ENCODE assay signal across 19 cellular contexts in genomic region chr11:78048561-78048960, GRCh38. TPM values are rescaled to one million over a fixed set of nuclear protein-coding genes. Genes with fewer than 3 reads are reported as not detected.
DNase-seq lines count a peak whose midpoint lies in the region; ATAC-seq, FAIRE-seq and TF ChIP-seq lines count a peak whose summit lies in the region.
"Had no signal": no experiment of that assay in that cellular context is flagged by ENCODE, and none has a peak within 500 bp of the region (broad histone marks: within the 10 kb centered on the region; RNA-seq: fewer than 3 reads in every experiment).

No MANE protein-coding gene starts in this region.

- 79% methylated on average over 3 of the region's 3 CpGs for WGBS in K562 (ENCODE audit: insufficient coverage, low coverage, missing lambda C conversion rate)
- no CpG with 5 or more reads among the region's 3 CpGs for WGBS in neuronal stem cell (ENCODE audit: extremely low coverage in 2 of 2, insufficient read length in 2 of 2, insufficient replicate concordance in 1 of 2), 2 donors
- 84% methylated on average over 3 of the region's 3 CpGs for WGBS in smooth muscle cell (ENCODE audit: low lambda C conversion rate)

- H3K9me3 ChIP-seq in K562 (replicated peaks; ENCODE audit: control insufficient read depth, insufficient read depth, low read depth, low read length): no peaks in the 10 kb centered on the region
- H3K9me3 ChIP-seq in neuronal stem cell (replicated peaks in 1 of 2; ENCODE audit: control insufficient read depth in 2 of 2, insufficient read depth in 1 of 2, low read depth in 1 of 2, low read length in 2 of 2): peaks cover 0 to 5% of the 10 kb centered on the region in 2 donors
- no peaks in the 10 kb centered on the region for H3K9me3 ChIP-seq in smooth muscle cell (replicated peaks; ENCODE audit: low read depth)
- H3K9me3 ChIP-seq: SJCRH30 had no signal

- no peaks in the 10 kb centered on the region for H3K9me1 ChIP-seq in K562 (ENCODE audit: control insufficient read depth, insufficient read depth, low read length)

- no peak overlapping the region for H2AK5ac ChIP-seq in neuronal stem cell (ENCODE audit: low read depth, low read length)

- H3K27ac ChIP-seq in K562 (ENCODE audit: extremely low read depth, low read depth, low read length): no peak overlapping the region
- no peak overlapping the region for H3K27ac ChIP-seq in neuronal stem cell (replicated peaks; ENCODE audit: low read length)
- no peak overlapping the region for H3K27ac ChIP-seq in smooth muscle cell (ENCODE audit: low read depth)
- H3K27ac ChIP-seq: SJCRH30 had no signal

- TF ChIP-seq POLR2A in K562 (conservative IDR thresholded peaks at IDR 0.05): no peak

- TF ChIP-seq CTCF in D721Med (IDR thresholded peaks at IDR 0.05; ENCODE audit: insufficient read depth, missing control alignments) (peak; percentile 7), K562 (IDR thresholded peaks at IDR 0.05 in 2 of 3, conservative IDR thresholded peaks at IDR 0.05 in 1 of 3; ENCODE audit: insufficient read depth in 2 of 3, low read depth in 1 of 3, low read length in 3 of 3) (no peak), smooth muscle cell (IDR thresholded peaks at IDR 0.05; ENCODE audit: borderline replicate concordance, insufficient read depth, poor library complexity, severe bottlenecking) (no peak)

- peak overlapping the region; percentile 35; the same call in 1 of the 2 replicates for H2AFZ ChIP-seq in K562 (ENCODE audit: low read depth, low read length)
- peak overlapping the region; percentile 27 for H2AFZ ChIP-seq in neuronal stem cell (ENCODE audit: low read length)
- H2AFZ ChIP-seq in smooth muscle cell (ENCODE audit: low read depth): no peak overlapping the region

- TF ChIP-seq EP300 in K562 (IDR thresholded peaks at IDR 0.05; ENCODE audit: low read length): no peak

- H3K36me3 ChIP-seq in K562 (ENCODE audit: control insufficient read depth, insufficient read depth, low read length) (no peaks in the 10 kb centered on the region), neuronal stem cell (replicated peaks in 1 of 2; ENCODE audit: control insufficient read depth in 2 of 2, insufficient read depth in 2 of 2, low read length in 2 of 2) (no peaks in the 10 kb centered on the region), smooth muscle cell (ENCODE audit: low read depth) (no peaks in the 10 kb centered on the region)
- H3K36me3 ChIP-seq: SJCRH30 had no signal

- H3K9ac ChIP-seq in K562 (ENCODE audit: insufficient read depth in 1 of 2, low read depth in 2 of 2, low read length in 2 of 2): no peak overlapping the region
- no peak overlapping the region for H3K9ac ChIP-seq in neuronal stem cell (ENCODE audit: low read depth, low read length, poor library complexity)
- no peak overlapping the region for H3K9ac ChIP-seq in smooth muscle cell (ENCODE audit: low read depth)

- CTCF ChIA-PET in K562 (lab: Yijun Ruan, JAX; ENCODE audit: low intra/inter-chr PET ratio): no interaction called here

- H3K4me3 ChIP-seq in K562 (no peak overlapping the region), neuronal stem cell (ENCODE audit: low read length in 2 of 2) (no peak overlapping the region), smooth muscle cell (no peak overlapping the region)
- H3K4me3 ChIP-seq: SJCRH30 had no signal

- no peaks in the 10 kb centered on the region for H3K79me1 ChIP-seq in neuronal stem cell (ENCODE audit: low read depth, low read length)

- H4K91ac ChIP-seq in neuronal stem cell (ENCODE audit: low read depth, low read length, poor library complexity): no peak overlapping the region

- TF ChIP-seq RAD21 in K562 (CRISPR knock-in tag; conservative IDR thresholded peaks at IDR 0.05 in 1 of 2, IDR thresholded peaks at IDR 0.05 in 1 of 2): no peak

- H2BK5ac ChIP-seq in neuronal stem cell (ENCODE audit: low read length): no peak overlapping the region

- H3F3A ChIP-seq in smooth muscle cell (ENCODE audit: low read depth): peaks cover 7% of the 10 kb centered on the region

- no TSS peak for BruUV-seq in K562 (replicated peaks; lab: Mats Ljungman, UMichigan)

- H3K79me2 ChIP-seq in K562 (ENCODE audit: control insufficient read depth, insufficient read depth, low read length): no peaks in the 10 kb centered on the region
- no peaks in the 10 kb centered on the region for H3K79me2 ChIP-seq in smooth muscle cell (ENCODE audit: low read depth)

- intact Hi-C loops in K562 (cut with micrococcal nuclease): loop anchor here (5.0 to 10.0 kb wide), 3 partner anchors 46 to 394 kb away; partner anchors contain the start of genes AAMDC and RSF1

- DNase-seq in D721Med (ENCODE audit: insufficient read length, low spot score): peak; percentile 67
- DNase-seq in NCI-H524 (lab: John Stamatoyannopoulos, UW): peak; percentile 32 to 84
- no peak for DNase-seq in K562 (ENCODE audit: extremely low read depth in 1 of 4, low spot score in 3 of 4)
- no peak for DNase-seq in neuronal stem cell (ENCODE audit: low spot score)
- no peak for DNase-seq in NCI-H1417 treated with DMSO at 0.1 percent for 48 hours (lab: John Stamatoyannopoulos, UW)
- no peak for DNase-seq in COR-L47 (lab: John Stamatoyannopoulos, UW)
- no peak for DNase-seq in smooth muscle cell (lab: John Stamatoyannopoulos, UW; ENCODE audit: unreplicated experiment)
- DNase-seq: AML-193, EL, NCI-H1048, NCI-H2107, NCI-H774, RPMI8226, SJCRH30 had no signal

- H3K27me3 ChIP-seq in K562 (ENCODE audit: control insufficient read depth in 2 of 2, insufficient read depth in 2 of 2, low read length in 2 of 2) (no peaks in the 10 kb centered on the region), neuronal stem cell (ENCODE audit: control insufficient read depth in 3 of 3, insufficient read depth in 3 of 3, low read depth in 1 of 3, low read length in 3 of 3) (no peaks in the 10 kb centered on the region), smooth muscle cell (ENCODE audit: low read depth) (no peaks in the 10 kb centered on the region)
- H3K27me3 ChIP-seq: SJCRH30 had no signal

- in situ Hi-C loops in K562 (cut with MboI): no loop called here

- H4K8ac ChIP-seq in neuronal stem cell (ENCODE audit: low read depth, low read length): no peak overlapping the region

- H3K18ac ChIP-seq in neuronal stem cell (ENCODE audit: low read length): no peak overlapping the region

- no peak overlapping the region for H3K4ac ChIP-seq in neuronal stem cell (ENCODE audit: low read length)

- H3K4me1 ChIP-seq in K562 (replicated peaks in 1 of 2; ENCODE audit: control insufficient read depth in 2 of 2, insufficient read depth in 2 of 2, low read length in 2 of 2) (peaks cover 28 to 39% of the 10 kb centered on the region in 2 experiments), neuronal stem cell (ENCODE audit: control insufficient read depth in 2 of 2, insufficient read depth in 1 of 2, low read depth in 1 of 2, low read length in 2 of 2) (peaks cover 6 to 13% of the 10 kb centered on the region in 2 donors), smooth muscle cell (ENCODE audit: low read depth) (peaks cover 9% of the 10 kb centered on the region)

- H3K4me2 ChIP-seq in K562 (ENCODE audit: insufficient read depth, low read length) (no peak overlapping the region), neuronal stem cell (ENCODE audit: insufficient read depth, low read length, poor library complexity, severe bottlenecking) (no peak overlapping the region), smooth muscle cell (no peak overlapping the region)

- no peak for FAIRE-seq in D721Med (lab: Jason Lieb, UNC)
- no peak for FAIRE-seq in K562 (lab: Jason Lieb, UNC)

- H4K20me1 ChIP-seq in K562 (replicated peaks; ENCODE audit: control insufficient read depth, insufficient read depth, low read length) (no peaks in the 10 kb centered on the region), smooth muscle cell (ENCODE audit: low read depth) (no peaks in the 10 kb centered on the region)

- H3K23ac ChIP-seq in neuronal stem cell (ENCODE audit: low read depth, low read length, poor library complexity): no peak overlapping the region

- H2BK12ac ChIP-seq in neuronal stem cell (ENCODE audit: low read length): no peak overlapping the region

- POLR2A ChIA-PET in K562 (lab: Yijun Ruan, JAX): interaction anchor here (0.7 to 1.8 kb wide), 3 partner anchors 13 to 1163 kb away, joined by 3 read pairs; partner anchors contain the start of gene THRSP

- no peak overlapping the region for H2BK120ac ChIP-seq in neuronal stem cell (ENCODE audit: low read depth, low read length)

- no peak overlapping the region for H3K14ac ChIP-seq in neuronal stem cell (ENCODE audit: low read length)

- no peak overlapping the region for H2BK15ac ChIP-seq in neuronal stem cell (ENCODE audit: low read length)

- no peak for ATAC-seq in K562
- no peak for ATAC-seq in GM18909 (IDR thresholded peaks at IDR 0.05; ENCODE audit: poor library complexity, unreplicated experiment)
- ATAC-seq: HCT116 had no signal

RNA-seq across cellular contexts. Expression of gene THRSP, which starts 15.1 kb away (rescaled TPM):
- 2.3 and 2.8 TPM in 2 replicates for total RNA-seq in K562 (2011; cell fraction: chromatin; rRNA removed; ENCODE audit: low replicate concordance)
- total RNA-seq in K562 (2011; cell fraction: nucleolus; rRNA removed): 2.2 and 2.5 TPM in 2 replicates
- 1.8 and 2.3 TPM in 2 replicates for total RNA-seq in K562 (2011; cell fraction: nucleoplasm; rRNA removed)
- total RNA-seq in K562 (2014; rRNA removed): 0.24 and 0.36 TPM in 2 replicates
- total RNA-seq in K562 (2014; rRNA removed; fragmentation: Illumina TruSeq; extraction: Trizol): not detected in 2 replicates
- not detected in 2 replicates for total RNA-seq in K562 (2015; rRNA removed; fragmentation: Illumina TruSeq; extraction: Trizol)
- 0.16 and 0.31 TPM in 2 replicates for total RNA-seq in K562 (2021)
- 0.29 and 0.43 TPM in 2 replicates for polyA plus RNA-seq in K562 (2011; rRNA removed)
- 0.15 and 0.18 TPM in 2 replicates for polyA plus RNA-seq in K562 (2011; cell fraction: cytosol; rRNA removed)
- 1.0 and 1.1 TPM in 2 replicates for polyA plus RNA-seq in K562 (2011; cell fraction: nucleus; rRNA removed)
- 0.13 and 1.6 TPM in 2 replicates for polyA plus RNA-seq in K562 (2012)
- polyA plus RNA-seq in K562 (2014; fragmentation: Illumina TruSeq; extraction: Trizol): 0.28 TPM in 2 replicates
- polyA plus RNA-seq in K562 (2014; fragmentation: Nextera tagmentation; extraction: Ambion mirVana): under 1 TPM; 0.23 to 0.34 TPM
- polyA plus RNA-seq in K562 (2014; rRNA removed): 0.09 and 0.56 TPM in 2 replicates
- polyA minus RNA-seq in K562 (2011; rRNA and poly(A)+ RNA removed): 0.74 TPM in 1 of 2 replicates, not detected in the other
- polyA minus RNA-seq in K562 (2011; cell fraction: cytosol; rRNA and poly(A)+ RNA removed): not detected in 2 replicates
- polyA minus RNA-seq in K562 (2011; cell fraction: nucleus; rRNA and poly(A)+ RNA removed): 0.54 TPM in 1 of 2 replicates, not detected in the other
- not detected for polyA plus RNA-seq in neuronal stem cell (2013, experiment 1 of 2)
- polyA plus RNA-seq in neuronal stem cell (2013, experiment 2 of 2): not detected
- total RNA-seq in smooth muscle cell: not detected in 2 replicates
- polyA plus RNA-seq in smooth muscle cell: not detected in 2 replicates
- total RNA-seq: A673, HT1080, OCI-LY7, SJCRH30 had no signal

RNA-seq across cellular contexts. Expression of gene KCTD14, which starts 25.5 kb away (rescaled TPM):
- 0.40 and 0.51 TPM in 2 replicates for total RNA-seq in K562 (2011; cell fraction: chromatin; rRNA removed; ENCODE audit: low replicate concordance)
- total RNA-seq in K562 (2011; cell fraction: nucleolus; rRNA removed): 0.39 TPM in 1 of 2 replicates, not detected in the other
- 0.29 TPM in 1 of 2 replicates, not detected in the other for total RNA-seq in K562 (2011; cell fraction: nucleoplasm; rRNA removed)
- 0.08 TPM in 1 of 2 replicates, not detected in the other for total RNA-seq in K562 (2014; rRNA removed)
- 0.11 TPM in 1 of 2 replicates, not detected in the other for total RNA-seq in K562 (2014; rRNA removed; fragmentation: Illumina TruSeq; extraction: Trizol)
- total RNA-seq in K562 (2015; rRNA removed; fragmentation: Illumina TruSeq; extraction: Trizol): 0.14 and 0.15 TPM in 2 replicates
- total RNA-seq in K562 (2021): 0.09 and 0.29 TPM in 2 replicates
- polyA plus RNA-seq in K562 (2011; rRNA removed): 0.11 and 0.20 TPM in 2 replicates
- 0.10 TPM in 1 of 2 replicates, not detected in the other for polyA plus RNA-seq in K562 (2011; cell fraction: cytosol; rRNA removed)
- polyA plus RNA-seq in K562 (2011; cell fraction: nucleus; rRNA removed): 0.07 and 0.21 TPM in 2 replicates
- 0.14 and 0.32 TPM in 2 replicates for polyA plus RNA-seq in K562 (2012)
- 0.14 and 0.30 TPM in 2 replicates for polyA plus RNA-seq in K562 (2014; fragmentation: Illumina TruSeq; extraction: Trizol)
- under 1 TPM in 1 of 2 experiments, not detected in 1; 0.29 TPM for polyA plus RNA-seq in K562 (2014; fragmentation: Nextera tagmentation; extraction: Ambion mirVana)
- 0.04 TPM in 1 of 2 replicates, not detected in the other for polyA plus RNA-seq in K562 (2014; rRNA removed)
- 0.18 TPM in 1 of 2 replicates, not detected in the other for polyA minus RNA-seq in K562 (2011; rRNA and poly(A)+ RNA removed)
- not detected in 2 replicates for polyA minus RNA-seq in K562 (2011; cell fraction: cytosol; rRNA and poly(A)+ RNA removed)
- polyA minus RNA-seq in K562 (2011; cell fraction: nucleus; rRNA and poly(A)+ RNA removed): not detected in 2 replicates
- 3.0 TPM for polyA plus RNA-seq in neuronal stem cell (2013, experiment 1 of 2)
- polyA plus RNA-seq in neuronal stem cell (2013, experiment 2 of 2): 3.0 TPM
- 0.45 and 1.5 TPM in 2 replicates for total RNA-seq in smooth muscle cell
- polyA plus RNA-seq in smooth muscle cell: 1.7 and 4.6 TPM in 2 replicates
- total RNA-seq: OCI-LY7 had no signal

RNA-seq across cellular contexts. Expression of gene NDUFC2, which starts 31.1 kb away (rescaled TPM):
- total RNA-seq in K562 (2011; cell fraction: chromatin; rRNA removed; ENCODE audit: low replicate concordance): 48.5 and 69.6 TPM in 2 replicates
- total RNA-seq in K562 (2011; cell fraction: nucleolus; rRNA removed): 160 and 217 TPM in 2 replicates
- total RNA-seq in K562 (2011; cell fraction: nucleoplasm; rRNA removed): 103 and 113 TPM in 2 replicates
- 269 and 325 TPM in 2 replicates for total RNA-seq in K562 (2014; rRNA removed)
- 156 and 168 TPM in 2 replicates for total RNA-seq in K562 (2014; rRNA removed; fragmentation: Illumina TruSeq; extraction: Trizol)
- 504 and 554 TPM in 2 replicates for total RNA-seq in K562 (2015; rRNA removed; fragmentation: Illumina TruSeq; extraction: Trizol)
- total RNA-seq in K562 (2021): 442 and 486 TPM in 2 replicates
- 229 and 257 TPM in 2 replicates for polyA plus RNA-seq in K562 (2011; rRNA removed)
- 517 and 937 TPM in 2 replicates for polyA plus RNA-seq in K562 (2011; cell fraction: cytosol; rRNA removed)
- polyA plus RNA-seq in K562 (2011; cell fraction: nucleus; rRNA removed): 85.7 and 88.0 TPM in 2 replicates
- 593 and 1,047 TPM in 2 replicates for polyA plus RNA-seq in K562 (2012)
- polyA plus RNA-seq in K562 (2014; fragmentation: Illumina TruSeq; extraction: Trizol): 355 and 561 TPM in 2 replicates
- 1,000 to 10,000 TPM in 1 of 2 experiments, 100 to 1,000 TPM in 1; 987 to 1,119 TPM for polyA plus RNA-seq in K562 (2014; fragmentation: Nextera tagmentation; extraction: Ambion mirVana)
- polyA plus RNA-seq in K562 (2014; rRNA removed): 473 and 511 TPM in 2 replicates
- polyA minus RNA-seq in K562 (2011; rRNA and poly(A)+ RNA removed): 20.7 and 29.0 TPM in 2 replicates
- polyA minus RNA-seq in K562 (2011; cell fraction: cytosol; rRNA and poly(A)+ RNA removed): 93.0 and 102 TPM in 2 replicates
- polyA minus RNA-seq in K562 (2011; cell fraction: nucleus; rRNA and poly(A)+ RNA removed): 37.6 and 79.6 TPM in 2 replicates
- polyA plus RNA-seq in neuronal stem cell (2013, experiment 1 of 2): 290 TPM
- polyA plus RNA-seq in neuronal stem cell (2013, experiment 2 of 2): 288 TPM
- total RNA-seq in smooth muscle cell: 135 and 164 TPM in 2 replicates
- 472 and 509 TPM in 2 replicates for polyA plus RNA-seq in smooth muscle cell

RNA-seq across cellular contexts. Expression of gene INTS4, which starts 54.1 kb away (rescaled TPM):
- 159 and 242 TPM in 2 replicates for total RNA-seq in K562 (2011; cell fraction: chromatin; rRNA removed; ENCODE audit: low replicate concordance)
- 85.3 and 92.9 TPM in 2 replicates for total RNA-seq in K562 (2011; cell fraction: nucleolus; rRNA removed)
- 108 and 134 TPM in 2 replicates for total RNA-seq in K562 (2011; cell fraction: nucleoplasm; rRNA removed)
- total RNA-seq in K562 (2014; rRNA removed) (28.4 and 35.8 TPM in 2 replicates), K562 (2014; rRNA removed; fragmentation: Illumina TruSeq; extraction: Trizol) (50.8 and 53.4 TPM in 2 replicates), K562 (2015; rRNA removed; fragmentation: Illumina TruSeq; extraction: Trizol) (38.5 and 42.6 TPM in 2 replicates), K562 (2021) (48.3 and 49.9 TPM in 2 replicates), smooth muscle cell (28.9 and 35.7 TPM in 2 replicates)
- polyA plus RNA-seq in K562 (2011; rRNA removed) (48.0 and 48.1 TPM in 2 replicates), K562 (2014; fragmentation: Illumina TruSeq; extraction: Trizol) (35.0 and 41.7 TPM in 2 replicates), K562 (2014; fragmentation: Nextera tagmentation; extraction: Ambion mirVana) (10 to 100 TPM; 31.1 to 44.5 TPM), K562 (2014; rRNA removed) (44.6 and 45.0 TPM in 2 replicates), smooth muscle cell (21.2 and 22.4 TPM in 2 replicates)
- 42.6 and 44.6 TPM in 2 replicates for polyA plus RNA-seq in K562 (2011; cell fraction: cytosol; rRNA removed)
- 138 and 151 TPM in 2 replicates for polyA plus RNA-seq in K562 (2011; cell fraction: nucleus; rRNA removed)
- 34.4 and 51.3 TPM in 2 replicates for polyA plus RNA-seq in K562 (2012)
- 77.0 and 79.3 TPM in 2 replicates for polyA minus RNA-seq in K562 (2011; rRNA and poly(A)+ RNA removed)
- polyA minus RNA-seq in K562 (2011; cell fraction: cytosol; rRNA and poly(A)+ RNA removed): 22.6 and 34.1 TPM in 2 replicates
- polyA minus RNA-seq in K562 (2011; cell fraction: nucleus; rRNA and poly(A)+ RNA removed): 72.7 and 114 TPM in 2 replicates
- polyA plus RNA-seq in neuronal stem cell (2013, experiment 1 of 2): 21.9 TPM
- polyA plus RNA-seq in neuronal stem cell (2013, experiment 2 of 2): 20.9 TPM

Comparison
In these comparisons a context has a peak if more than half of its experiments do, and no peak if none do; other contexts are left out.
1. DNase-seq: peak in D721Med (single experiment) and NCI-H524 (2 of 2); none in K562 (0 of 4), neuronal stem cell (single experiment), NCI-H1417 treated with DMSO at 0.1 percent for 48 hours (single experiment), COR-L47 (single experiment) and smooth muscle cell (single experiment).